In genomic region chr20:62985089-62985778, GRCh38 we compare ENCODE assay signal across 22 cellular contexts. TPM values are rescaled to one million over a fixed set of nuclear protein-coding genes. Genes with fewer than 3 reads are reported as not detected.
DNase-seq lines count a peak whose midpoint lies in the region; ATAC-seq and TF ChIP-seq lines count a peak whose summit lies in the region.
"Had no signal": no experiment of that assay in that cellular context is flagged by ENCODE, and none has a peak within 500 bp of the region (broad histone marks: within the 10 kb centered on the region; RNA-seq: fewer than 3 reads in every experiment).

No MANE protein-coding gene starts in this region.

- DNase-seq in Right ventricle myocardium superior, result no peak
- no peak for DNase-seq in right atrium auricular region (ENCODE audit: low spot score)
- DNase-seq in NCI-H2171 (lab: John Stamatoyannopoulos, UW), result peak; percentile 22
- DNase-seq in PC-3, result no peak
- DNase-seq in T-helper 2 cell, result no peak
- DNase-seq: activated CD4-positive, alpha-beta memory T cell treated with anti-CD3 and anti-CD28 coated beads for 36 hours; activated T-cell treated with anti-CD3 and anti-CD28 coated beads, Interleukin-2, amount 50 U/mL, for 48 hours; CD8-positive, alpha-beta memory T cell; colonic mucosa; NCI-H1694; Peyer's patch; small intestine; stimulated activated CD4-positive, alpha-beta T cell treated with anti-CD3 and anti-CD28 coated beads, Interleukin-4, amount 100 ng/mL, for 24 hours had no signal

- BruUV-seq in PC-3 (replicated peaks; lab: Mats Ljungman, UMichigan), result no TSS peak

- no peaks in the 10 kb centered on the region for H4K20me1 ChIP-seq in PC-3 (ENCODE audit: low read length)

- POLR2A ChIA-PET in PC-3 (lab: Charles Lee; ENCODE audit: unreplicated experiment), result no interaction called here

- no peaks in the 10 kb centered on the region for H3K79me2 ChIP-seq in PC-3 (ENCODE audit: low read length)

- H3K27me3 Mint-ChIP-seq in dendritic cell treated with granulocyte-macrophage colony-stimulating factor and Interleukin-4, amounts not matched to agents 40 ng/mL and 50 ng/mL, for 4 days, result peaks cover 86% of the 10 kb centered on the region
- H3K27me3 Mint-ChIP-seq in stimulated activated memory B cell treated with anti-CD40 and anti-IgM and Interleukin-4, amounts not matched to agents 10 μg/mL and 1 μg/mL and 100 μg/mL, for 72 hours, result peaks cover 85% of the 10 kb centered on the region

- H3K27me3 ChIP-seq in right atrium auricular region (peaks cover 0 to under 1% of the 10 kb centered on the region in 2 donors), PC-3 (ENCODE audit: low read length) (peaks cover 24% of the 10 kb centered on the region)
- H3K27me3 ChIP-seq: Peyer's patch had no signal

- no peak overlapping the region for H3K4me3 Mint-ChIP-seq in dendritic cell treated with granulocyte-macrophage colony-stimulating factor and Interleukin-4, amounts not matched to agents 40 ng/mL and 50 ng/mL, for 4 days
- no peak overlapping the region for H3K4me3 Mint-ChIP-seq in stimulated activated memory B cell treated with anti-CD40 and anti-IgM and Interleukin-4, amounts not matched to agents 10 μg/mL and 1 μg/mL and 100 μg/mL, for 72 hours
- H3K4me3 Mint-ChIP-seq: activated CD4-positive, alpha-beta memory T cell treated with anti-CD3 and anti-CD28 coated beads for 36 hours; activated naive CD4-positive, alpha-beta T cell treated with anti-CD3 and anti-CD28 coated beads, Interleukin-2, amount 50 U/mL, for 24 hours; CD8-positive, alpha-beta memory T cell had no signal

- no peaks in the 10 kb centered on the region for H3F3A ChIP-seq in PC-3 (ENCODE audit: low read length, unreplicated experiment)

- peaks cover 32% of the 10 kb centered on the region for H3K4me1 Mint-ChIP-seq in dendritic cell treated with granulocyte-macrophage colony-stimulating factor and Interleukin-4, amounts not matched to agents 40 ng/mL and 50 ng/mL, for 4 days (ENCODE audit: low read depth)
- H3K4me1 Mint-ChIP-seq in stimulated activated memory B cell treated with anti-CD40 and anti-IgM and Interleukin-4, amounts not matched to agents 10 μg/mL and 1 μg/mL and 100 μg/mL, for 72 hours, result peaks cover 29% of the 10 kb centered on the region

- no peak overlapping the region for H2AFZ ChIP-seq in PC-3 (ENCODE audit: low read length)

- no peak for TF ChIP-seq CTCF in right atrium auricular region (IDR thresholded peaks at IDR 0.05)
- no peak for TF ChIP-seq CTCF in PC-3 (conservative IDR thresholded peaks at IDR 0.05; ENCODE audit: low read depth, low read length)

- CTCF ChIA-PET in PC-3 (lab: Charles Lee), result interaction anchor here (0.7 kb wide), 1 partner anchor 13 kb away, joined by 3 read pairs; no protein-coding TSS in a partner anchor

- H3K4me3 ChIP-seq in right atrium auricular region, result no peak overlapping the region
- H3K4me3 ChIP-seq in PC-3 (ENCODE audit: low read length), result no peak overlapping the region
- H3K4me3 ChIP-seq: colonic mucosa, gastroesophageal sphincter, lung, Peyer's patch had no signal

- no peaks in the 10 kb centered on the region for H3K36me3 Mint-ChIP-seq in dendritic cell treated with granulocyte-macrophage colony-stimulating factor and Interleukin-4, amounts not matched to agents 40 ng/mL and 50 ng/mL, for 4 days (ENCODE audit: low read depth)
- no peaks in the 10 kb centered on the region for H3K36me3 Mint-ChIP-seq in stimulated activated memory B cell treated with anti-CD40 and anti-IgM and Interleukin-4, amounts not matched to agents 10 μg/mL and 1 μg/mL and 100 μg/mL, for 72 hours
- H3K36me3 Mint-ChIP-seq: activated CD4-positive, alpha-beta memory T cell treated with anti-CD3 and anti-CD28 coated beads for 36 hours; activated naive CD4-positive, alpha-beta T cell treated with anti-CD3 and anti-CD28 coated beads, Interleukin-2, amount 50 U/mL, for 24 hours had no signal

- intact Hi-C loops in Right ventricle myocardium superior (cut with DNase I) (no loop called here), PC-3 (cut with micrococcal nuclease) (no loop called here)
- intact Hi-C loops in dendritic cell treated with granulocyte-macrophage colony-stimulating factor and Interleukin-4, amounts not matched to agents 40 ng/mL and 50 ng/mL, for 4 days (cut with micrococcal nuclease), result no loop called here

- H3K9me3 ChIP-seq in right atrium auricular region (no peaks in the 10 kb centered on the region), PC-3 (ENCODE audit: low read length) (no peaks in the 10 kb centered on the region)
- H3K9me3 ChIP-seq: colonic mucosa, gastroesophageal sphincter, Peyer's patch had no signal

- H3K9me3 Mint-ChIP-seq in dendritic cell treated with granulocyte-macrophage colony-stimulating factor and Interleukin-4, amounts not matched to agents 40 ng/mL and 50 ng/mL, for 4 days, result no peaks in the 10 kb centered on the region
- H3K9me3 Mint-ChIP-seq in stimulated activated memory B cell treated with anti-CD40 and anti-IgM and Interleukin-4, amounts not matched to agents 10 μg/mL and 1 μg/mL and 100 μg/mL, for 72 hours, result no peaks in the 10 kb centered on the region
- H3K9me3 Mint-ChIP-seq: activated CD4-positive, alpha-beta memory T cell treated with anti-CD3 and anti-CD28 coated beads for 36 hours; activated naive CD4-positive, alpha-beta T cell treated with anti-CD3 and anti-CD28 coated beads, Interleukin-2, amount 50 U/mL, for 24 hours; CD8-positive, alpha-beta memory T cell had no signal

- no peaks in the 10 kb centered on the region for H3K9me2 ChIP-seq in PC-3 (replicated peaks; ENCODE audit: low read length)

- H3K36me3 ChIP-seq in right atrium auricular region (no peaks in the 10 kb centered on the region), PC-3 (ENCODE audit: low read depth, low read length) (no peaks in the 10 kb centered on the region)
- H3K36me3 ChIP-seq: colonic mucosa, gastroesophageal sphincter, Peyer's patch had no signal

- H3K4me2 ChIP-seq in PC-3 (ENCODE audit: low read length), result no peak overlapping the region

- no peak overlapping the region for H3K27ac ChIP-seq in right atrium auricular region
- no peak overlapping the region for H3K27ac ChIP-seq in PC-3 (ENCODE audit: low read length)
- H3K27ac ChIP-seq: colonic mucosa, gastroesophageal sphincter, HL-60, Peyer's patch had no signal

- ATAC-seq in Right ventricle myocardium superior (ENCODE audit: poor library complexity) (peak; percentile 37), PC-3 (no peak), HG02798 (IDR thresholded peaks at IDR 0.05; ENCODE audit: poor library complexity, unreplicated experiment) (no peak)
- ATAC-seq in stimulated activated memory B cell treated with anti-CD40 and anti-IgM and Interleukin-4, amounts not matched to agents 10 μg/mL and 1 μg/mL and 100 μg/mL, for 72 hours, result no peak
- ATAC-seq: gastroesophageal sphincter had no signal

- no peaks in the 10 kb centered on the region for H3K4me1 ChIP-seq in right atrium auricular region
- no peaks in the 10 kb centered on the region for H3K4me1 ChIP-seq in PC-3 (ENCODE audit: insufficient read depth, low read length)
- H3K4me1 ChIP-seq: colonic mucosa, gastroesophageal sphincter had no signal

- H3K27ac Mint-ChIP-seq in dendritic cell treated with granulocyte-macrophage colony-stimulating factor and Interleukin-4, amounts not matched to agents 40 ng/mL and 50 ng/mL, for 4 days, result peak overlapping the region; percentile 43
- H3K27ac Mint-ChIP-seq in stimulated activated memory B cell treated with anti-CD40 and anti-IgM and Interleukin-4, amounts not matched to agents 10 μg/mL and 1 μg/mL and 100 μg/mL, for 72 hours, result peak overlapping the region; percentile 12
- H3K27ac Mint-ChIP-seq: activated CD4-positive, alpha-beta memory T cell treated with anti-CD3 and anti-CD28 coated beads for 36 hours; activated naive CD4-positive, alpha-beta T cell treated with anti-CD3 and anti-CD28 coated beads, Interleukin-2, amount 50 U/mL, for 24 hours had no signal

- no peak overlapping the region for H3K9ac ChIP-seq in PC-3 (ENCODE audit: low read length)

RNA-seq across cellular contexts. Expression of gene BHLHE23, which starts 21.5 kb away (rescaled TPM):
- total RNA-seq in Right ventricle myocardium superior (not detected), right atrium auricular region (not detected), PC-3 (2014; rRNA removed) (not detected in 2 replicates)
- total RNA-seq: activated CD4-positive, alpha-beta memory T cell treated with anti-CD3 and anti-CD28 coated beads for 36 hours; CD8-positive, alpha-beta memory T cell; colonic mucosa; epithelial cell of proximal tubule; gastroesophageal sphincter; lung; Peyer's patch; posterior vena cava had no signal

RNA-seq across cellular contexts. Expression of gene SLC17A9, which starts 32.7 kb away (rescaled TPM):
- 0.73 TPM for total RNA-seq in Right ventricle myocardium superior
- 1 to 10 TPM; 1.3 to 1.8 TPM for total RNA-seq in right atrium auricular region
- not detected in 2 replicates for total RNA-seq in PC-3 (2014; rRNA removed)

RNA-seq across cellular contexts. Expression of gene GID8, which starts 47.3 kb away (rescaled TPM):
- 15.5 TPM for total RNA-seq in Right ventricle myocardium superior
- total RNA-seq in right atrium auricular region, result 10 to 100 TPM; 16.8 to 18.7 TPM
- 37.2 and 47.5 TPM in 2 replicates for total RNA-seq in PC-3 (2014; rRNA removed)

RNA-seq across cellular contexts. Expression of gene DIDO1, which starts 58.9 kb away (rescaled TPM):
- total RNA-seq in Right ventricle myocardium superior (32.3 TPM), right atrium auricular region (10 to 100 TPM; 34.7 to 37.5 TPM), PC-3 (2014; rRNA removed) (33.2 and 40.4 TPM in 2 replicates)
